23 cellular contexts compared by ENCODE assay signal in the genomic region with DNA sequence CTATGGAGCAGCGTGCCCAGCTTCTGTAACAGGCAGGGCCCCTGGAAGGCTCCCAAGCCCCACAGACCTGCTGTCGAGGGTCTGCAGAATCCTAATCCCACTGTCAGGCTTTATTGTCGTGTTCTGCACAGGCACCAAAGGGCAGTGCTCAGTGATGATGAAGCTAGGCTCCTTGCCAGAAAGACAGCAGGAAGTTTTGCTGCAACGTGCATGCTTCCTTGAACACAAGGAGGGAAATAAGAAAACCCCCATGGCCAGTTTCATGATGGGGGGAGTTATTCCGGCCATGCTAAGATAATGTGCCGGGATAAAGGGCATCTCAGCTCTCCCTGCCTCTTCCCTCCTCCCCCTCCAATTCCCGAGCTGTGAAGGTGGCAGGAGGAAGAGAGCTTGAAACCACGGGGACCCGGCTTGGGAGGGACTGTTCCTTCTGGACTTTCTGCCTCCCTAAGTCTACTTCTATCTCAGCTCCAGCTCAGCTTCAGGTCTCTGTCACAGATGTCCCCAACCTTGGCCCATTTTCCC.
DNase-seq lines count a peak whose midpoint lies in the region; ATAC-seq and TF ChIP-seq lines count a peak whose summit lies in the region.
"Had no signal": no experiment of that assay in that cellular context is flagged by ENCODE, and none has a peak within 500 bp of the region (broad histone marks: within the 10 kb centered on the region; RNA-seq: fewer than 3 reads in every experiment).

No MANE protein-coding gene starts in this region.

- no peak overlapping the region for H4K5ac ChIP-seq in IMR-90 (ENCODE audit: low read depth, low read length)

- H3K4ac ChIP-seq in IMR-90 (ENCODE audit: low read depth, low read length) = no peak overlapping the region

- no TSS peak for BruUV-seq in IMR-90 (replicated peaks; lab: Mats Ljungman, UMichigan)

- CTCF ChIA-PET in IMR-90 (lab: Yijun Ruan, JAX) = no interaction called here
- CTCF ChIA-PET in activated CD4-positive, alpha-beta memory T cell treated with anti-CD3 and anti-CD28 coated beads for 36 hours (lab: Charles Lee) = interaction anchor here (0.7 to 1.0 kb wide), 2 partner anchors 25 to 146 kb away, joined by 3 read pairs; no protein-coding TSS in a partner anchor

- no peak overlapping the region for H3K23ac ChIP-seq in IMR-90 (ENCODE audit: low read depth, low read length)

- H3K27ac ChIP-seq in BLaER1 treated with 17β-estradiol and CSF1 and Interleukin-3, amounts not matched to agents 10 nM and 100 nM = no peak overlapping the region
- H3K27ac ChIP-seq in IMR-90 (ENCODE audit: insufficient read depth, low read length) (no peak overlapping the region), mucosa of rectum (ENCODE audit: low read depth in 2 of 2, low read length in 2 of 2) (peak overlapping the region; percentile 66 to 73)
- H3K27ac ChIP-seq: heart right ventricle, lower lobe of right lung, SK-N-MC had no signal

- no peak for TF ChIP-seq POLR2A in IMR-90 (IDR thresholded peaks at IDR 0.05; ENCODE audit: low read depth, low read length)

- no peak overlapping the region for H2BK20ac ChIP-seq in IMR-90 (ENCODE audit: low read depth, low read length)

- H3K27ac Mint-ChIP-seq in activated CD4-positive, alpha-beta memory T cell treated with anti-CD3 and anti-CD28 coated beads for 36 hours = no peak overlapping the region
- H3K27ac Mint-ChIP-seq: activated CD8-positive, alpha-beta T cell treated with anti-CD3 and anti-CD28 coated beads, Interleukin-2, amount 10 ng/mL, durations not matched to agents 7 days and 5 days; CD4-positive, alpha-beta memory T cell had no signal

- intact Hi-C loops in IMR-90 (cut with micrococcal nuclease) = no loop called here
- intact Hi-C loops in activated CD4-positive, alpha-beta memory T cell treated with anti-CD3 and anti-CD28 coated beads for 36 hours (cut with micrococcal nuclease) = no loop called here

- no peaks in the 10 kb centered on the region for H3K9me3 ChIP-seq in BLaER1 treated with 17β-estradiol and CSF1 and Interleukin-3, amounts not matched to agents 10 nM and 100 nM (replicated peaks in 1 of 11)
- H3K9me3 ChIP-seq in IMR-90 (ENCODE audit: control insufficient read depth, insufficient read depth, low read length) (no peaks in the 10 kb centered on the region), mucosa of rectum (ENCODE audit: control insufficient read depth in 2 of 2, low read length in 2 of 2) (no peaks in the 10 kb centered on the region)
- H3K9me3 ChIP-seq: heart right ventricle, lower lobe of right lung had no signal

- H4K20me1 ChIP-seq in BLaER1 treated with 17β-estradiol and CSF1 and Interleukin-3, amounts not matched to agents 10 nM and 100 nM = no peaks in the 10 kb centered on the region
- H4K20me1 ChIP-seq in IMR-90 (ENCODE audit: insufficient read depth, low read length) = no peaks in the 10 kb centered on the region

- no peak overlapping the region for H2AK9ac ChIP-seq in IMR-90 (replicated peaks; ENCODE audit: low read depth, low read length, poor library complexity)

- H2BK15ac ChIP-seq in IMR-90 (ENCODE audit: low read depth, low read length) = 0 out of 3 replicates have a peak overlapping the region, but pooled peaks have one; percentile 19

- H3K18ac ChIP-seq in IMR-90 (ENCODE audit: low read depth, low read length) = no peak overlapping the region

- no peak overlapping the region for H4K91ac ChIP-seq in IMR-90 (ENCODE audit: insufficient read depth, low read depth, low read length)

- H3K9me3 Mint-ChIP-seq in activated CD4-positive, alpha-beta memory T cell treated with anti-CD3 and anti-CD28 coated beads for 36 hours = no peaks in the 10 kb centered on the region
- H3K9me3 Mint-ChIP-seq: activated T-cell treated with anti-CD3 and anti-CD28 coated beads, Interleukin-2, amount 50 U/mL, for 4 hours; CD4-positive, alpha-beta memory T cell had no signal

- peaks cover 30 to 56% (median 47%) of the 10 kb centered on the region in 10 experiments for H3K4me1 ChIP-seq in BLaER1 treated with 17β-estradiol and CSF1 and Interleukin-3, amounts not matched to agents 10 nM and 100 nM
- H3K4me1 ChIP-seq in IMR-90 (ENCODE audit: control insufficient read depth, insufficient read depth, low read length) (peaks cover 11% of the 10 kb centered on the region), mucosa of rectum (ENCODE audit: control insufficient read depth in 2 of 2, insufficient read depth in 2 of 2, low read length in 2 of 2) (peaks cover 16 to 44% of the 10 kb centered on the region in 2 donors)
- H3K4me1 ChIP-seq: heart right ventricle, lower lobe of right lung had no signal

- H3K4me3 ChIP-seq in BLaER1 treated with 17β-estradiol and CSF1 and Interleukin-3, amounts not matched to agents 10 nM and 100 nM = no peak overlapping the region
- no peak overlapping the region for H3K4me3 ChIP-seq in IMR-90 (ENCODE audit: insufficient read depth, low read depth, low read length)
- no peak overlapping the region for H3K4me3 ChIP-seq in choroid plexus epithelial cell (ENCODE audit: low read depth, low read length)
- peak overlapping the region in 1 of 2 donors; percentile 14 for H3K4me3 ChIP-seq in mucosa of rectum (ENCODE audit: low read length in 2 of 2)
- H3K4me3 ChIP-seq: heart right ventricle, lower lobe of right lung, SK-N-MC had no signal

- no peak overlapping the region for H3K4me3 Mint-ChIP-seq in activated CD4-positive, alpha-beta memory T cell treated with anti-CD3 and anti-CD28 coated beads for 36 hours
- H3K4me3 Mint-ChIP-seq: activated CD8-positive, alpha-beta T cell treated with anti-CD3 and anti-CD28 coated beads, Interleukin-2, amount 10 ng/mL, durations not matched to agents 7 days and 5 days; activated T-cell treated with anti-CD3 and anti-CD28 coated beads, Interleukin-2, amount 50 U/mL, for 4 hours; CD4-positive, alpha-beta memory T cell had no signal

- DNase-seq in IMR-90 (peak; percentile 37), choroid plexus epithelial cell (ENCODE audit: low read depth) (peak; percentile 65), GF-D8 (lab: John Stamatoyannopoulos, UW) (no peak), hippocampal formation (lab: John Stamatoyannopoulos, UW) (no peak)
- DNase-seq in stimulated activated CD4-positive, alpha-beta T cell treated with anti-CD3 and anti-CD28 coated beads, Interleukin-1b, Interleukin-23, amount 100 ng/mL, for 48 hours = no peak
- DNase-seq in activated CD4-positive, alpha-beta memory T cell treated with anti-CD3 and anti-CD28 coated beads for 36 hours = no peak
- DNase-seq: activated CD8-positive, alpha-beta T cell treated with anti-CD3 and anti-CD28 coated beads, Interleukin-2, amount 10 ng/mL, durations not matched to agents 7 days and 5 days; activated naive CD4-positive, alpha-beta T cell treated with Interleukin-2 at 50 U/mL for 16 hours; activated T-cell treated with anti-CD3 and anti-CD28 coated beads, Interleukin-2, amount 50 U/mL, for 4 hours; CD4-positive, alpha-beta memory T cell; DMS79; H7; heart right ventricle; lower lobe of right lung; NCI-H1105 treated with DMSO at 0.1 percent for 48 hours; NCI-H2081 treated with DMSO at 0.1 percent for 48 hours; NK-92 treated with Interleukin-12 subunit alpha and Interleukin-12 subunit beta, amount 100 ng/mL, for 24 hours; occipital lobe; retina; RPMI8226 had no signal

- H3K4me1 Mint-ChIP-seq in activated CD4-positive, alpha-beta memory T cell treated with anti-CD3 and anti-CD28 coated beads for 36 hours (ENCODE audit: low read depth) = peaks cover 16% of the 10 kb centered on the region

- H3K9ac ChIP-seq in BLaER1 treated with 17β-estradiol and CSF1 and Interleukin-3, amounts not matched to agents 10 nM and 100 nM = no peak overlapping the region
- H3K9ac ChIP-seq in IMR-90 (ENCODE audit: low read depth, low read length) (no peak overlapping the region), mucosa of rectum (ENCODE audit: low read depth in 1 of 2, low read length in 2 of 2) (peak overlapping the region in 1 of 2 donors; percentile 42)

- no peaks in the 10 kb centered on the region for H3K36me3 ChIP-seq in BLaER1 treated with 17β-estradiol and CSF1 and Interleukin-3, amounts not matched to agents 10 nM and 100 nM
- H3K36me3 ChIP-seq in IMR-90 (ENCODE audit: control insufficient read depth, insufficient read depth, low read length) (no peaks in the 10 kb centered on the region), mucosa of rectum (ENCODE audit: control insufficient read depth in 2 of 2, insufficient read depth in 2 of 2, low read length in 2 of 2) (no peaks in the 10 kb centered on the region)
- H3K36me3 ChIP-seq: heart right ventricle, lower lobe of right lung had no signal

- H3K56ac ChIP-seq in IMR-90 (ENCODE audit: extremely low read depth, insufficient read depth, low read length) = no peak overlapping the region

- H2AFZ ChIP-seq in IMR-90 (replicated peaks; ENCODE audit: low read length, poor library complexity) = peak overlapping the region; percentile 60

- H2BK120ac ChIP-seq in IMR-90 (ENCODE audit: low read depth, low read length) = no peak overlapping the region

- no peak overlapping the region for H2BK5ac ChIP-seq in IMR-90 (ENCODE audit: low read depth, low read length, poor library complexity, severe bottlenecking)

- dilution Hi-C loops in IMR-90 (cut with HindIII; ENCODE audit: low sequenced_read_pairs, unreplicated experiment) = no loop called here

- in situ Hi-C loops in IMR-90 (cut with MboI; ENCODE audit: low sequenced_read_pairs) = no loop called here

- TF ChIP-seq CTCF in IMR-90 (conservative IDR thresholded peaks at IDR 0.05; ENCODE audit: low read depth, low read length) (no peak), choroid plexus epithelial cell (conservative IDR thresholded peaks at IDR 0.05; ENCODE audit: low read depth, low read length) (no peak)

- WGBS in IMR-90 (ENCODE audit: extremely low coverage in 2 of 2, insufficient read length in 1 of 2), 2 experiments = 14% methylated on average over 2 of the region's 9 CpGs; no CpG with 5 or more reads in 1 of the 2 experiments

- no peak for TF ChIP-seq RAD21 in IMR-90 (IDR thresholded peaks at IDR 0.05; ENCODE audit: low read length)

- ATAC-seq in IMR-90 (ENCODE audit: low read depth) = no peak
- ATAC-seq: activated CD8-positive, alpha-beta T cell treated with anti-CD3 and anti-CD28 coated beads, Interleukin-2, amount 10 ng/mL, durations not matched to agents 7 days and 5 days; activated T-cell treated with anti-CD3 and anti-CD28 coated beads, Interleukin-2, amount 50 U/mL, for 4 hours; heart right ventricle; lower lobe of right lung had no signal

- H3K79me1 ChIP-seq in IMR-90 (ENCODE audit: low read depth in 1 of 2, low read length in 2 of 2) = 0 out of 4 replicates have a peak, but pooled peaks cover 0 to 5% of the 10 kb centered on the region in 2 experiments

- H2AK5ac ChIP-seq in IMR-90 (ENCODE audit: low read depth, low read length) = 0 out of 2 replicates have a peak overlapping the region, but pooled peaks have one; percentile 4

- H3K27me3 Mint-ChIP-seq in activated CD4-positive, alpha-beta memory T cell treated with anti-CD3 and anti-CD28 coated beads for 36 hours = peaks cover 10% of the 10 kb centered on the region

- no peaks in the 10 kb centered on the region for H3K36me3 Mint-ChIP-seq in activated CD4-positive, alpha-beta memory T cell treated with anti-CD3 and anti-CD28 coated beads for 36 hours
- H3K36me3 Mint-ChIP-seq: CD4-positive, alpha-beta memory T cell had no signal

- peak overlapping the region in 10 of 11 experiments; percentile 35 to 74 (median 62); a peak in 21 of 22 replicates for H3K4me2 ChIP-seq in BLaER1 treated with 17β-estradiol and CSF1 and Interleukin-3, amounts not matched to agents 10 nM and 100 nM
- H3K4me2 ChIP-seq in IMR-90 (ENCODE audit: low read depth, low read length) = no peak overlapping the region

- peaks cover 14% of the 10 kb centered on the region for H3K9me1 ChIP-seq in IMR-90 (ENCODE audit: insufficient read depth, low read length)

- POLR2A ChIA-PET in IMR-90 (lab: Charles Lee; ENCODE audit: unreplicated experiment) = no interaction called here
- POLR2A ChIA-PET in activated CD4-positive, alpha-beta memory T cell treated with anti-CD3 and anti-CD28 coated beads for 36 hours (lab: Charles Lee) = no interaction called here

- H4K8ac ChIP-seq in IMR-90 (ENCODE audit: low read depth in 2 of 2, low read length in 2 of 2) = no peak overlapping the region

- H3K14ac ChIP-seq in IMR-90 (replicated peaks; ENCODE audit: low read depth, low read length) = no peak overlapping the region; the same call in 1 of the 2 replicates

- H3K27me3 ChIP-seq in BLaER1 treated with 17β-estradiol and CSF1 and Interleukin-3, amounts not matched to agents 10 nM and 100 nM = no peaks in the 10 kb centered on the region
- H3K27me3 ChIP-seq in IMR-90 (ENCODE audit: control insufficient read depth, insufficient read depth, low read length) (no peaks in the 10 kb centered on the region), mucosa of rectum (ENCODE audit: control insufficient read depth in 2 of 2, insufficient read depth in 2 of 2, low read length in 2 of 2) (no peaks in the 10 kb centered on the region)

Comparison
In these comparisons a context has a peak if more than half of its experiments do, and no peak if none do; other contexts are left out.
1. H3K27ac ChIP-seq: peak in mucosa of rectum (2 of 2); none in BLaER1 treated with 17β-estradiol and CSF1 and Interleukin-3, amounts not matched to agents 10 nM and 100 nM (0 of 11) and IMR-90 (single experiment).
2. DNase-seq: peak in IMR-90 (single experiment) and choroid plexus epithelial cell (single experiment); none in GF-D8 (single experiment), hippocampal formation (0 of 2), stimulated activated CD4-positive, alpha-beta T cell treated with anti-CD3 and anti-CD28 coated beads, Interleukin-1b, Interleukin-23, amount 100 ng/mL, for 48 hours (single experiment) and activated CD4-positive, alpha-beta memory T cell treated with anti-CD3 and anti-CD28 coated beads for 36 hours (single experiment).